In the genomic region with DNA sequence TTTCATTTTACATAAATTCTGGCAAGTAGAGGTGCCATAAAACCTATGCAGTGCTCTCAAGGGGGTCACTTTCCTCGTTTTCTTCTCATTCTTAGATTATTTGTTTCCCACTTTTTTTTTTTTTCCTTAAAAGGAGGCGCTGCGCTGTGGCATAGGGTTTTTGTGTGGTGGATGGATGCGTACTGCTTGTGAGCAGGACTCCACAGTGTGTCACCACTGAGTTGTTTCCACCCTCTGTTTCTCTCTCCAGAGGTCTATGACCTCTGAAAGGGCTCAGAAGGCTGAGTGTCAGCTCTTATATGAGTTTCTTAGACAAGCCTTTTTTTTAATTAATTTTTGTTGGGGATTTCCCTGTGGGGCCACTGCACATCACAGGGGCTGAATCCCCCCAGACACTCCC, we compare ENCODE assay signal across 21 cellular contexts. TPM values are rescaled to one million over a fixed set of nuclear protein-coding genes. Genes with fewer than 3 reads are reported as not detected.
A peak's percentile ranks its signal among the peaks of the same experiment; 100 is the strongest.
DNase-seq lines count a peak whose midpoint lies in the region; ATAC-seq, FAIRE-seq and TF ChIP-seq lines count a peak whose summit lies in the region.
"Had no signal": no experiment of that assay in that cellular context is flagged by ENCODE, and none has a peak within 500 bp of the region (broad histone marks: within the 10 kb centered on the region; RNA-seq: fewer than 3 reads in every experiment).

No MANE protein-coding gene starts in this region.

- peaks cover 11% of the 10 kb centered on the region for H3K4me1 ChIP-seq in OCI-LY7 (ENCODE audit: insufficient read depth, low read length, poor library complexity, severe bottlenecking)
- H3K4me1 ChIP-seq in smooth muscle cell (ENCODE audit: low read depth), result no peaks in the 10 kb centered on the region
- H3K4me1 ChIP-seq: left lung, psoas muscle had no signal

- no TSS peak for BruUV-seq in OCI-LY7 (replicated peaks; lab: Mats Ljungman, UMichigan)

- no peak for FAIRE-seq in H54 (lab: Jason Lieb, UNC)
- FAIRE-seq: bronchial epithelial cell had no signal

- TF ChIP-seq CTCF in OCI-LY7 (conservative IDR thresholded peaks at IDR 0.05; ENCODE audit: low read length), result peak; percentile 56; the same call in 1 of the 2 replicates
- no peak for TF ChIP-seq CTCF in smooth muscle cell (IDR thresholded peaks at IDR 0.05; ENCODE audit: borderline replicate concordance, insufficient read depth, poor library complexity, severe bottlenecking)

- H3K9me3 Mint-ChIP-seq in activated naive CD8-positive, alpha-beta T cell treated with anti-CD3 and anti-CD28 coated beads, Interleukin-2, amount 10 ng/mL, durations not matched to agents 7 days and 5 days, result peaks cover 9% of the 10 kb centered on the region
- no peaks in the 10 kb centered on the region for H3K9me3 Mint-ChIP-seq in stimulated activated effector memory CD8-positive, alpha-beta T cell treated with anti-CD3 and anti-CD28 coated beads, Interleukin-12 subunit alpha, Interleukin-12 subunit beta, amount 100 ng/mL, for 72 hours
- H3K9me3 Mint-ChIP-seq: stimulated activated naive CD8-positive, alpha-beta T cell treated with anti-CD3 and anti-CD28 coated beads, Interleukin-15, Interleukin-2, amounts not matched to agents 100 ng/mL and 50 ng/mL, for 24 hours had no signal

- H4K20me1 ChIP-seq in OCI-LY7 (ENCODE audit: insufficient read depth, low read length) (no peaks in the 10 kb centered on the region), smooth muscle cell (ENCODE audit: low read depth) (no peaks in the 10 kb centered on the region)

- H3K36me3 ChIP-seq in OCI-LY7 (ENCODE audit: insufficient read depth, low read length) (no peaks in the 10 kb centered on the region), smooth muscle cell (ENCODE audit: low read depth) (no peaks in the 10 kb centered on the region)
- H3K36me3 ChIP-seq: left lung had no signal

- H3K27ac ChIP-seq in OCI-LY7 (ENCODE audit: low read depth, low read length, poor library complexity, severe bottlenecking), result no peak overlapping the region
- H3K27ac ChIP-seq in smooth muscle cell (ENCODE audit: low read depth), result no peak overlapping the region
- H3K27ac ChIP-seq: left lung, psoas muscle had no signal

- H3K27ac Mint-ChIP-seq in activated naive CD8-positive, alpha-beta T cell treated with anti-CD3 and anti-CD28 coated beads, Interleukin-2, amount 10 ng/mL, durations not matched to agents 7 days and 5 days, result peak overlapping the region; percentile 71
- peak overlapping the region; percentile 4 for H3K27ac Mint-ChIP-seq in stimulated activated effector memory CD8-positive, alpha-beta T cell treated with anti-CD3 and anti-CD28 coated beads, Interleukin-12 subunit alpha, Interleukin-12 subunit beta, amount 100 ng/mL, for 72 hours
- H3K27ac Mint-ChIP-seq: nephron progenitor cell; stimulated activated naive CD8-positive, alpha-beta T cell treated with anti-CD3 and anti-CD28 coated beads, Interleukin-15, Interleukin-2, amounts not matched to agents 100 ng/mL and 50 ng/mL, for 24 hours; T-cell; type B pancreatic cell had no signal

- POLR2A ChIA-PET in OCI-LY7 (lab: Charles Lee), result no interaction called here
- POLR2A ChIA-PET in activated naive CD8-positive, alpha-beta T cell treated with anti-CD3 and anti-CD28 coated beads, Interleukin-2, amount 10 ng/mL, durations not matched to agents 7 days and 5 days (lab: Charles Lee), result interaction anchor here (1.0 to 1.2 kb wide), 2 partner anchors 17 to 108 kb away, joined by 3 read pairs; no protein-coding TSS in a partner anchor

- peaks cover 10% of the 10 kb centered on the region for H3K27me3 Mint-ChIP-seq in activated naive CD8-positive, alpha-beta T cell treated with anti-CD3 and anti-CD28 coated beads, Interleukin-2, amount 10 ng/mL, durations not matched to agents 7 days and 5 days
- H3K27me3 Mint-ChIP-seq: stimulated activated naive CD8-positive, alpha-beta T cell treated with anti-CD3 and anti-CD28 coated beads, Interleukin-15, Interleukin-2, amounts not matched to agents 100 ng/mL and 50 ng/mL, for 24 hours had no signal

- no peak overlapping the region for H3K9ac ChIP-seq in smooth muscle cell (ENCODE audit: low read depth)

- H3K4me3 ChIP-seq in OCI-LY7 (ENCODE audit: low read depth, low read length, poor library complexity, severe bottlenecking) (no peak overlapping the region), smooth muscle cell (no peak overlapping the region)
- H3K4me3 ChIP-seq: left lung, psoas muscle had no signal

- intact Hi-C loops in OCI-LY7 (cut with micrococcal nuclease; ENCODE audit: unreplicated experiment), result no loop called here

- H3K36me3 Mint-ChIP-seq in activated naive CD8-positive, alpha-beta T cell treated with anti-CD3 and anti-CD28 coated beads, Interleukin-2, amount 10 ng/mL, durations not matched to agents 7 days and 5 days, result peaks cover 9% of the 10 kb centered on the region
- no peaks in the 10 kb centered on the region for H3K36me3 Mint-ChIP-seq in stimulated activated effector memory CD8-positive, alpha-beta T cell treated with anti-CD3 and anti-CD28 coated beads, Interleukin-12 subunit alpha, Interleukin-12 subunit beta, amount 100 ng/mL, for 72 hours
- H3K36me3 Mint-ChIP-seq: T-cell, type B pancreatic cell had no signal

- H3K79me2 ChIP-seq in OCI-LY7 (ENCODE audit: insufficient read depth, low read depth, low read length), result no peaks in the 10 kb centered on the region
- H3K79me2 ChIP-seq in smooth muscle cell (ENCODE audit: low read depth), result no peaks in the 10 kb centered on the region

- H3K27me3 ChIP-seq in smooth muscle cell (ENCODE audit: low read depth), result peaks cover 13% of the 10 kb centered on the region
- H3K27me3 ChIP-seq: left lung had no signal

- no peaks in the 10 kb centered on the region for H3F3A ChIP-seq in smooth muscle cell (ENCODE audit: low read depth)

- peak overlapping the region; percentile 25; the same call in 1 of the 2 replicates for H3K4me2 ChIP-seq in OCI-LY7 (ENCODE audit: low read length)
- H3K4me2 ChIP-seq in smooth muscle cell, result no peak overlapping the region

- H3K4me1 Mint-ChIP-seq in activated naive CD8-positive, alpha-beta T cell treated with anti-CD3 and anti-CD28 coated beads, Interleukin-2, amount 10 ng/mL, durations not matched to agents 7 days and 5 days, result peaks cover 14% of the 10 kb centered on the region
- peaks cover 9% of the 10 kb centered on the region for H3K4me1 Mint-ChIP-seq in stimulated activated effector memory CD8-positive, alpha-beta T cell treated with anti-CD3 and anti-CD28 coated beads, Interleukin-12 subunit alpha, Interleukin-12 subunit beta, amount 100 ng/mL, for 72 hours
- H3K4me1 Mint-ChIP-seq: nephron progenitor cell had no signal

- peak overlapping the region; percentile 89; the same call in 1 of the 2 replicates for H2AFZ ChIP-seq in OCI-LY7 (ENCODE audit: low read length)
- H2AFZ ChIP-seq in smooth muscle cell (ENCODE audit: low read depth), result no peak overlapping the region

- H3K4me3 Mint-ChIP-seq in activated naive CD8-positive, alpha-beta T cell treated with anti-CD3 and anti-CD28 coated beads, Interleukin-2, amount 10 ng/mL, durations not matched to agents 7 days and 5 days, result peak overlapping the region; percentile 14
- no peak overlapping the region for H3K4me3 Mint-ChIP-seq in stimulated activated effector memory CD8-positive, alpha-beta T cell treated with anti-CD3 and anti-CD28 coated beads, Interleukin-12 subunit alpha, Interleukin-12 subunit beta, amount 100 ng/mL, for 72 hours
- H3K4me3 Mint-ChIP-seq: nephron progenitor cell; stimulated activated naive CD8-positive, alpha-beta T cell treated with anti-CD3 and anti-CD28 coated beads, Interleukin-15, Interleukin-2, amounts not matched to agents 100 ng/mL and 50 ng/mL, for 24 hours; T-cell; type B pancreatic cell had no signal

- TF ChIP-seq POLR2A in H54 (IDR thresholded peaks at IDR 0.05; ENCODE audit: low read depth, low read length), result no peak

- no peaks in the 10 kb centered on the region for H3K9me2 ChIP-seq in OCI-LY7 (ENCODE audit: insufficient read depth, low read length)

- peak; percentile 34 for DNase-seq in LHCN-M2 (ENCODE audit: low read depth)
- DNase-seq in OCI-LY7 (ENCODE audit: low spot score), result peak; percentile 52
- DNase-seq in activated naive CD8-positive, alpha-beta T cell treated with anti-CD3 and anti-CD28 coated beads, Interleukin-2, amount 10 ng/mL, durations not matched to agents 7 days and 5 days, result no peak
- no peak for DNase-seq in stimulated activated effector memory CD8-positive, alpha-beta T cell treated with anti-CD3 and anti-CD28 coated beads, Interleukin-12 subunit alpha, Interleukin-12 subunit beta, amount 100 ng/mL, for 72 hours (ENCODE audit: low spot score in 2 of 2)
- no peak for DNase-seq in pons (ENCODE audit: low spot score)
- DNase-seq in smooth muscle cell (lab: John Stamatoyannopoulos, UW; ENCODE audit: unreplicated experiment), result no peak
- DNase-seq in H54 (ENCODE audit: insufficient read length, low spot score), result no peak
- DNase-seq: activated CD4-positive, alpha-beta T cell treated with anti-CD3 and anti-CD28 coated beads for 48 hours; activated CD8-positive, alpha-beta memory T cell treated with anti-CD3 and anti-CD28 coated beads, Interleukin-2, amount 50 U/mL, for 4 hours; activated effector memory CD4-positive, alpha-beta T cell treated with anti-CD3 and anti-CD28 coated beads, Interleukin-2, amount 50 U/mL, for 16 hours; C1 segment of cervical spinal cord; head of caudate nucleus; left lung; MM.1S; NCI-H2081; nephron progenitor cell; psoas muscle; T-cell had no signal

- peak; percentile 77 for ATAC-seq in activated naive CD8-positive, alpha-beta T cell treated with anti-CD3 and anti-CD28 coated beads, Interleukin-2, amount 10 ng/mL, durations not matched to agents 7 days and 5 days (ENCODE audit: low read depth)
- ATAC-seq in stimulated activated effector memory CD8-positive, alpha-beta T cell treated with anti-CD3 and anti-CD28 coated beads, Interleukin-12 subunit alpha, Interleukin-12 subunit beta, amount 100 ng/mL, for 72 hours, result no peak
- ATAC-seq: left lung, psoas muscle had no signal

- WGBS in smooth muscle cell (ENCODE audit: low lambda C conversion rate), result 76% methylated on average over 4 of the region's 4 CpGs

- H3K9me3 ChIP-seq in OCI-LY7 (ENCODE audit: low read length), result peaks cover 19% of the 10 kb centered on the region; the same call in 1 of the 2 replicates
- H3K9me3 ChIP-seq in smooth muscle cell (replicated peaks; ENCODE audit: low read depth), result no peaks in the 10 kb centered on the region
- H3K9me3 ChIP-seq: left lung, psoas muscle had no signal

- CTCF ChIA-PET in OCI-LY7 (lab: Charles Lee; ENCODE audit: unreplicated experiment), result no interaction called here

RNA-seq across cellular contexts. Expression of gene CLTB, which starts 13.6 kb away (rescaled TPM):
- 138 and 149 TPM in 2 replicates for total RNA-seq in LHCN-M2 (2014; rRNA removed)
- polyA plus RNA-seq in LHCN-M2 (2012), result 235 TPM
- total RNA-seq in OCI-LY7 (2014; rRNA removed; shearing (Covaris generic)), result 53.4 and 69.2 TPM in 2 replicates
- 44.5 and 53.0 TPM in 2 replicates for total RNA-seq in OCI-LY7 (2022)
- 10 to 100 TPM; 52.8 to 53.1 TPM for total RNA-seq in activated naive CD8-positive, alpha-beta T cell treated with anti-CD3 and anti-CD28 coated beads, Interleukin-2, amount 10 ng/mL, durations not matched to agents 7 days and 5 days
- total RNA-seq in smooth muscle cell, result 107 and 111 TPM in 2 replicates
- 125 and 277 TPM in 2 replicates for polyA plus RNA-seq in smooth muscle cell

RNA-seq across cellular contexts. Expression of gene FAF2, which starts 18.2 kb away (rescaled TPM):
- 37.9 and 42.4 TPM in 2 replicates for total RNA-seq in LHCN-M2 (2014; rRNA removed)
- polyA plus RNA-seq in LHCN-M2 (2012), result 22.4 TPM
- total RNA-seq in OCI-LY7 (2014; rRNA removed; shearing (Covaris generic)), result 27.9 and 36.9 TPM in 2 replicates
- total RNA-seq in OCI-LY7 (2022), result 46.4 and 49.7 TPM in 2 replicates
- 10 to 100 TPM; 32.4 TPM for total RNA-seq in activated naive CD8-positive, alpha-beta T cell treated with anti-CD3 and anti-CD28 coated beads, Interleukin-2, amount 10 ng/mL, durations not matched to agents 7 days and 5 days
- 51.3 and 59.3 TPM in 2 replicates for total RNA-seq in smooth muscle cell
- 38.2 and 38.3 TPM in 2 replicates for polyA plus RNA-seq in smooth muscle cell

RNA-seq across cellular contexts. Expression of gene HIGD2A, which starts 41.4 kb away (rescaled TPM):
- 85.1 and 102 TPM in 2 replicates for total RNA-seq in LHCN-M2 (2014; rRNA removed)
- 208 TPM for polyA plus RNA-seq in LHCN-M2 (2012)
- 140 and 223 TPM in 2 replicates for total RNA-seq in OCI-LY7 (2014; rRNA removed; shearing (Covaris generic))
- total RNA-seq in OCI-LY7 (2022), result 145 and 155 TPM in 2 replicates
- total RNA-seq in activated naive CD8-positive, alpha-beta T cell treated with anti-CD3 and anti-CD28 coated beads, Interleukin-2, amount 10 ng/mL, durations not matched to agents 7 days and 5 days, result 10 to 100 TPM; 97.6 to 97.7 TPM
- 94.5 and 108 TPM in 2 replicates for total RNA-seq in smooth muscle cell
- polyA plus RNA-seq in smooth muscle cell, result 135 and 140 TPM in 2 replicates

RNA-seq across cellular contexts. Expression of gene NOP16, which starts 41.6 kb away (rescaled TPM):
- total RNA-seq in LHCN-M2 (2014; rRNA removed) (21.7 and 28.1 TPM in 2 replicates), OCI-LY7 (2022) (63.8 and 86.4 TPM in 2 replicates), smooth muscle cell (10.7 and 17.2 TPM in 2 replicates)
- 44.6 TPM for polyA plus RNA-seq in LHCN-M2 (2012)
- 83.8 and 91.5 TPM in 2 replicates for total RNA-seq in OCI-LY7 (2014; rRNA removed; shearing (Covaris generic))
- total RNA-seq in activated naive CD8-positive, alpha-beta T cell treated with anti-CD3 and anti-CD28 coated beads, Interleukin-2, amount 10 ng/mL, durations not matched to agents 7 days and 5 days, result 10 to 100 TPM; 27.5 to 30.3 TPM
- 27.9 and 52.4 TPM in 2 replicates for polyA plus RNA-seq in smooth muscle cell

Comparison
In these comparisons a context has a peak if more than half of its experiments do, and no peak if none do; other contexts are left out.
1. DNase-seq: peak in LHCN-M2 (single experiment) and OCI-LY7 (single experiment); none in activated naive CD8-positive, alpha-beta T cell treated with anti-CD3 and anti-CD28 coated beads, Interleukin-2, amount 10 ng/mL, durations not matched to agents 7 days and 5 days (single experiment), stimulated activated effector memory CD8-positive, alpha-beta T cell treated with anti-CD3 and anti-CD28 coated beads, Interleukin-12 subunit alpha, Interleukin-12 subunit beta, amount 100 ng/mL, for 72 hours (0 of 2), pons (single experiment), smooth muscle cell (single experiment) and H54 (single experiment).